Comparison of ENCODE assay signal across 13 cellular contexts in the genomic region with DNA sequence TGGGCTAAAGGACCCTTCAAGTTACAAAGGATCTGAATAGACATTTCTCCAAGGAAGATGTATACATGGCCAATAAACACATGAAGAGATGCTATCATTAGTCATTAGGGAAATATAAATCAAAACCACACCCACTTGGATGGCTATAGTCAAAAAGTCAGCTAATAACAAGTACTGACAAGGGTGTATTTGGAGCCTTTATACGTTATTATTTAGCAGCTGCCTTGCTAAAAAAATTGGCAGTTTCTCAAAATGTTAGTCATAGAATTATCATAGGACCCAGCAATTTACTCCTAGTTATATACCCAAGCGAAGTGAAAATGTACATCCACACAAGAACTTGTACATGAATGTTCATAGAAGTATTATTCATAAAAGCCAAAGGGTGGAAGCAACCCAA.
"Had no signal": no experiment of that assay in that cellular context is flagged by ENCODE, and none has a peak within 500 bp of the region (broad histone marks: within the 10 kb centered on the region; RNA-seq: fewer than 3 reads in every experiment).

No MANE protein-coding gene starts in this region.

- H3K27ac ChIP-seq: esophagus muscularis mucosa, neutrophil, right atrium auricular region, stomach, thoracic aorta had no signal

- H3K4me3 ChIP-seq: esophagus muscularis mucosa, lung, mucosa of descending colon, right atrium auricular region, stomach, thoracic aorta had no signal

- H3K27me3 ChIP-seq: esophagus muscularis mucosa, neutrophil, right atrium auricular region, stomach had no signal

- H3K9me3 ChIP-seq: esophagus muscularis mucosa, mucosa of descending colon, neutrophil, right atrium auricular region, stomach, thoracic aorta had no signal

- FAIRE-seq: small intestine had no signal

- DNase-seq: activated naive CD4-positive, alpha-beta T cell treated with anti-CD3 and anti-CD28 coated beads, Interleukin-2, amount 10 ng/mL, durations not matched to agents 7 days and 5 days; endodermal cell; hippocampal formation; mucosa of descending colon; naive thymus-derived CD8-positive, alpha-beta T cell; small intestine; stomach had no signal

- H3K36me3 ChIP-seq: esophagus muscularis mucosa, neutrophil, right atrium auricular region, stomach, thoracic aorta had no signal

- ATAC-seq: activated CD4-positive, CD25-positive, alpha-beta regulatory T cell treated with anti-CD3 and anti-CD28 coated beads, Interleukin-2, amount 50 U/mL, for 24 hours; mucosa of descending colon; naive thymus-derived CD8-positive, alpha-beta T cell had no signal

- H3K4me1 ChIP-seq: esophagus muscularis mucosa, right atrium auricular region, stomach had no signal
